Comparison of ENCODE assay signal across 15 cellular contexts in genomic region chr6:30778001-30778400, GRCh38. TPM values are rescaled to one million over a fixed set of nuclear protein-coding genes. Genes with fewer than 3 reads are reported as not detected.
DNase-seq lines count a peak whose midpoint lies in the region; ATAC-seq, FAIRE-seq and TF ChIP-seq lines count a peak whose summit lies in the region.
"Had no signal": no experiment of that assay in that cellular context is flagged by ENCODE, and none has a peak within 500 bp of the region (broad histone marks: within the 10 kb centered on the region; RNA-seq: fewer than 3 reads in every experiment).

No MANE protein-coding gene starts in this region.

- no peaks in the 10 kb centered on the region for H3K79me2 ChIP-seq in GM23248 (ENCODE audit: insufficient read depth)

- 88 to 92% methylated on average over 2 of the region's 2 CpGs for WGBS in GM23248 (ENCODE audit: low coverage in 1 of 2, low lambda C conversion rate in 2 of 2, missing lambda C conversion rate in 2 of 2), 2 experiments
- 10 to 32% methylated on average over 2 of the region's 2 CpGs for WGBS in pancreas, 2 donors

- peak overlapping the region; percentile 76 for H3K27ac ChIP-seq in 22Rv1
- peak overlapping the region; percentile 75; the same call in 1 of the 2 replicates for H3K27ac ChIP-seq in GM23248
- H3K27ac ChIP-seq in pancreas: peak overlapping the region in 3 of 4 donors; percentile 0 to 96 (median 84)
- H3K27ac ChIP-seq: BLaER1 had no signal

- no peaks in the 10 kb centered on the region for H4K20me1 ChIP-seq in GM23248 (ENCODE audit: insufficient read depth)
- H4K20me1 ChIP-seq: BLaER1 had no signal

- intact Hi-C loops in pancreas (cut with DNase I): no loop called here

- FAIRE-seq in pancreas (lab: Jason Lieb, UNC): no peak

- peaks cover 36% of the 10 kb centered on the region for H3F3A ChIP-seq in GM23248 (ENCODE audit: insufficient read depth)

- no peak for DNase-seq in GM23248
- DNase-seq in adipocyte (ENCODE audit: low read depth): no peak
- DNase-seq in pancreas: no peak
- DNase-seq in occipital lobe (lab: John Stamatoyannopoulos, UW): no peak
- no peak for DNase-seq in SIG-M5 (lab: John Stamatoyannopoulos, UW)
- no peak for DNase-seq in NCI-H1048 (lab: John Stamatoyannopoulos, UW)
- DNase-seq: DND-41; NCI-H2081; stimulated activated CD4-positive, alpha-beta T cell treated with anti-CD3 and anti-CD28 coated beads, Interleukin-15, amount 100 ng/mL, for 24 hours; testis had no signal

- no peak overlapping the region for H3K9ac ChIP-seq in GM23248
- peak overlapping the region; percentile 68 for H3K9ac ChIP-seq in adipocyte (ENCODE audit: low read length)
- H3K9ac ChIP-seq: BLaER1 had no signal

- H3K9me3 ChIP-seq in GM23248 (ENCODE audit: low read depth): no peaks in the 10 kb centered on the region
- H3K9me3 ChIP-seq in adipocyte (ENCODE audit: control insufficient read depth, low read length): no peaks in the 10 kb centered on the region
- no peaks in the 10 kb centered on the region for H3K9me3 ChIP-seq in pancreas
- H3K9me3 ChIP-seq: BLaER1, neutrophil, testis had no signal

- H3K36me3 ChIP-seq in GM23248 (ENCODE audit: low read depth): no peaks in the 10 kb centered on the region
- no peaks in the 10 kb centered on the region for H3K36me3 ChIP-seq in adipocyte (ENCODE audit: control insufficient read depth, insufficient read depth, low read length, severe bottlenecking)
- no peaks in the 10 kb centered on the region for H3K36me3 ChIP-seq in pancreas
- H3K36me3 ChIP-seq: BLaER1, neutrophil had no signal

- no peak overlapping the region for H2AFZ ChIP-seq in GM23248

- H3K4me1 ChIP-seq in GM23248 (ENCODE audit: insufficient read depth): peaks cover 39% of the 10 kb centered on the region
- H3K4me1 ChIP-seq in adipocyte (ENCODE audit: control insufficient read depth, insufficient read depth, low read length): peaks cover 48% of the 10 kb centered on the region
- peaks cover 32 to 50% (median 39%) of the 10 kb centered on the region in 3 donors for H3K4me1 ChIP-seq in pancreas

- TF ChIP-seq CTCF in 22Rv1 (IDR thresholded peaks at IDR 0.05) (no peak), pancreas (IDR thresholded peaks at IDR 0.05) (no peak)

- no peak overlapping the region for H3K4me2 ChIP-seq in GM23248 (ENCODE audit: unreplicated experiment)
- H3K4me2 ChIP-seq: BLaER1 had no signal

- no peaks in the 10 kb centered on the region for H3K9me2 ChIP-seq in GM23248 (ENCODE audit: insufficient read depth)

- no peak overlapping the region for H3K4me3 ChIP-seq in GM23248
- no peak overlapping the region for H3K4me3 ChIP-seq in adipocyte (ENCODE audit: low read length)
- no peak overlapping the region for H3K4me3 ChIP-seq in pancreas
- H3K4me3 ChIP-seq: BLaER1, lung, testis had no signal

- in situ Hi-C loops in GM23248 (cut with MboI): no loop called here

- no peaks in the 10 kb centered on the region for H3K27me3 ChIP-seq in GM23248 (replicated peaks; ENCODE audit: insufficient read depth)
- no peaks in the 10 kb centered on the region for H3K27me3 ChIP-seq in adipocyte (replicated peaks; ENCODE audit: control insufficient read depth, insufficient read depth, low read length)
- H3K27me3 ChIP-seq in pancreas: no peaks in the 10 kb centered on the region
- H3K27me3 ChIP-seq: BLaER1, neutrophil, testis had no signal

- ATAC-seq in pancreas (peak in 1 of 4 donors; percentile 10), HG02981 (IDR thresholded peaks at IDR 0.05; ENCODE audit: unreplicated experiment) (no peak)

RNA-seq across cellular contexts. Expression of gene IER3, which starts 33.7 kb away (rescaled TPM):
- total RNA-seq in GM23248 (2014; rRNA removed; shearing (Covaris generic)): 148 and 156 TPM in 2 replicates
- polyA plus RNA-seq in GM23248 (2016; fragmentation: Nextera tagmentation; extraction: Ambion mirVana) (76.4 and 82.1 TPM in 2 replicates), pancreas (100 to 1,000 TPM in 1 of 2 donors, 10 to 100 TPM in 1; 99.4 to 174 TPM)
- total RNA-seq in pancreas (10 to 100 TPM; 23.0 to 87.5 (median 41.3) TPM), occipital lobe (3.0 TPM)

RNA-seq across cellular contexts. Expression of gene FLOT1, which starts 35.5 kb away (rescaled TPM):
- total RNA-seq in GM23248 (2014; rRNA removed; shearing (Covaris generic)): 156 and 165 TPM in 2 replicates
- polyA plus RNA-seq in GM23248 (2016; fragmentation: Nextera tagmentation; extraction: Ambion mirVana) (162 and 171 TPM in 2 replicates), pancreas (100 to 1,000 TPM; 123 to 151 TPM)
- total RNA-seq in pancreas (10 to 100 TPM; 45.7 to 92.2 (median 51.3) TPM), occipital lobe (43.4 TPM)

RNA-seq across cellular contexts. Expression of gene TUBB, which starts 57.8 kb away (rescaled TPM):
- total RNA-seq in GM23248 (2014; rRNA removed; shearing (Covaris generic)): 525 and 565 TPM in 2 replicates
- 491 and 520 TPM in 2 replicates for polyA plus RNA-seq in GM23248 (2016; fragmentation: Nextera tagmentation; extraction: Ambion mirVana)
- 100 to 1,000 TPM in 4 of 6 donors, 10 to 100 TPM in 2; 66.1 to 171 (median 116) TPM for total RNA-seq in pancreas
- 100 to 1,000 TPM in 1 of 2 donors, 10 to 100 TPM in 1; 67.9 to 111 TPM for polyA plus RNA-seq in pancreas
- total RNA-seq in occipital lobe: 1,190 TPM
